8 cellular contexts compared by ENCODE assay signal in genomic region chr17:60599620-60600489, GRCh38. TPM values are rescaled to one million over a fixed set of nuclear protein-coding genes. Genes with fewer than 3 reads are reported as not detected.
A peak's percentile ranks its signal among the peaks of the same experiment; 100 is the strongest.
DNase-seq lines count a peak whose midpoint lies in the region; ATAC-seq and TF ChIP-seq lines count a peak whose summit lies in the region.

PPM1D (plus strand) TSS chr17:60600193; CDS start chr17:60600415, 222 bp downstream.

- H3K27me3 ChIP-seq in WERI-Rb-1 (ENCODE audit: insufficient read depth, low read depth, severe bottlenecking) (no peaks in the 10 kb centered on the region), breast epithelium (no peaks in the 10 kb centered on the region), skeletal muscle tissue (ENCODE audit: control insufficient read depth in 3 of 3, insufficient read depth in 3 of 3, low read length in 3 of 3) (no peaks in the 10 kb centered on the region)

- intact Hi-C loops in breast epithelium (cut with DNase I; ENCODE audit: low total_unique reads) = no loop called here

- H3K9ac ChIP-seq in skeletal muscle tissue (ENCODE audit: low read depth in 1 of 3, low read length in 3 of 3) = peak within 1 kb of the TSS; percentile 92 to 98 (median 93)

- DNase-seq in AG08395 (ENCODE audit: low spot score) = peak; percentile 100
- peak; percentile 99 for DNase-seq in NCI-H2227 (lab: John Stamatoyannopoulos, UW; ENCODE audit: unreplicated experiment)
- DNase-seq in WERI-Rb-1 = peak; percentile 100
- peak; percentile 99 for DNase-seq in breast epithelium (ENCODE audit: low spot score in 2 of 2)

- H3K36me3 ChIP-seq in WERI-Rb-1 (peaks cover 31% of the 10 kb centered on the region), breast epithelium (no peaks in the 10 kb centered on the region), skeletal muscle tissue (ENCODE audit: control insufficient read depth in 3 of 3, insufficient read depth in 3 of 3, low read length in 3 of 3) (no peaks in the 10 kb centered on the region)

- ATAC-seq in GM18909 (IDR thresholded peaks at IDR 0.05; ENCODE audit: poor library complexity, unreplicated experiment) = peak; percentile 93
- ATAC-seq in HG03159 (IDR thresholded peaks at IDR 0.05; ENCODE audit: unreplicated experiment) = peak; percentile 85

- H3K4me3 ChIP-seq in WERI-Rb-1 (ENCODE audit: low read depth, low read length) = peak within 1 kb of the TSS; percentile 68
- peak within 1 kb of the TSS; percentile 90 to 97 (median 92) for H3K4me3 ChIP-seq in breast epithelium
- H3K4me3 ChIP-seq in iPS-18c (ENCODE audit: insufficient read depth, low read depth, low read length) = peak within 1 kb of the TSS; percentile 94
- peak within 1 kb of the TSS; percentile 96 to 99 (median 98) for H3K4me3 ChIP-seq in skeletal muscle tissue (ENCODE audit: low read length in 3 of 3)

- H3K4me1 ChIP-seq in breast epithelium (peaks cover 0 to 4% of the 10 kb centered on the region in 2 donors), skeletal muscle tissue (ENCODE audit: control insufficient read depth in 3 of 3, insufficient read depth in 3 of 3, low read length in 3 of 3) (peaks cover 8 to 14% (median 8%) of the 10 kb centered on the region in 3 donors)

- H3K27ac ChIP-seq in WERI-Rb-1 (peak within 1 kb of the TSS; percentile 99), breast epithelium (peak within 1 kb of the TSS; percentile 90 to 98), skeletal muscle tissue (ENCODE audit: low read depth, low read length) (peak within 1 kb of the TSS; percentile 96)

- TF ChIP-seq CTCF in WERI-Rb-1 (IDR thresholded peaks at IDR 0.05; ENCODE audit: low read depth, low read length) (no peak), breast epithelium (IDR thresholded peaks at IDR 0.05) (peak; percentile 16 to 41 (median 32))

- H3K9me3 ChIP-seq in WERI-Rb-1 (ENCODE audit: severe bottlenecking) = no peaks in the 10 kb centered on the region
- H3K9me3 ChIP-seq in breast epithelium = no peaks in the 10 kb centered on the region
- H3K9me3 ChIP-seq in iPS-18c (ENCODE audit: control insufficient read depth, insufficient read depth, low read length) = no peaks in the 10 kb centered on the region
- H3K9me3 ChIP-seq in skeletal muscle tissue (ENCODE audit: control insufficient read depth in 3 of 3, low read length in 3 of 3) = no peaks in the 10 kb centered on the region

- peak; percentile 88 for TF ChIP-seq POLR2A in breast epithelium (IDR thresholded peaks at IDR 0.05)

RNA-seq across cellular contexts. Expression of gene PPM1D, which starts in this region (rescaled TPM):
- total RNA-seq in breast epithelium = 10 to 100 TPM; 12.3 to 19.6 (median 14.7) TPM
- total RNA-seq in skeletal muscle tissue = 7.3 TPM

Comparison
In these comparisons a context has a peak if more than half of its experiments do, and no peak if none do; other contexts are left out.
1. Peak in every context shown above with its lines: DNase-seq, ATAC-seq, H3K4me3 ChIP-seq and H3K27ac ChIP-seq.